In genomic region chr1:32786856-32787255, GRCh38 we compare ENCODE assay signal across 11 cellular contexts. TPM values are rescaled to one million over a fixed set of nuclear protein-coding genes. Genes with fewer than 3 reads are reported as not detected.
DNase-seq lines count a peak whose midpoint lies in the region; ATAC-seq, FAIRE-seq and TF ChIP-seq lines count a peak whose summit lies in the region.
"Had no signal": no experiment of that assay in that cellular context is flagged by ENCODE, and none has a peak within 500 bp of the region (broad histone marks: within the 10 kb centered on the region; RNA-seq: fewer than 3 reads in every experiment).

No MANE protein-coding gene starts in this region.

- no peaks in the 10 kb centered on the region for H4K20me1 ChIP-seq in KMS-11 (ENCODE audit: insufficient read depth)
- H4K20me1 ChIP-seq in neural cell (ENCODE audit: insufficient read depth) = no peaks in the 10 kb centered on the region

- H3K9me3 ChIP-seq in neural cell (ENCODE audit: low read length) (no peaks in the 10 kb centered on the region), aorta (ENCODE audit: control insufficient read depth, low read length) (no peaks in the 10 kb centered on the region)

- DNase-seq in D721Med (ENCODE audit: insufficient read length, low spot score) (no peak), choroid plexus epithelial cell (ENCODE audit: low read depth) (peak; percentile 61), aorta (no peak), NCI-H146 (lab: John Stamatoyannopoulos, UW) (no peak), GM10266 (ENCODE audit: extremely low spot score) (no peak), NCI-H748 treated with DMSO at 0.1 percent for 48 hours (lab: John Stamatoyannopoulos, UW) (no peak)
- DNase-seq: central memory CD4-positive, alpha-beta T cell; NCI-H1105 treated with DMSO at 0.1 percent for 48 hours had no signal

- 0 out of 2 replicates have a peak, but pooled peaks cover 8% of the 10 kb centered on the region for H3K79me2 ChIP-seq in KMS-11 (ENCODE audit: insufficient read depth, low read depth)
- H3K79me2 ChIP-seq in neural cell (replicated peaks; ENCODE audit: insufficient read depth, low read length) = no peaks in the 10 kb centered on the region

- WGBS in aorta, 2 donors = 69 to 70% methylated on average over 4 of the region's 4 CpGs

- H3K27ac ChIP-seq in KMS-11 (no peak overlapping the region), neural cell (ENCODE audit: low read length) (no peak overlapping the region), aorta (ENCODE audit: low read depth in 1 of 2, low read length in 2 of 2) (no peak overlapping the region)

- H3K9me2 ChIP-seq in neural cell (ENCODE audit: insufficient read depth, low read length) = no peaks in the 10 kb centered on the region

- H3K4me3 ChIP-seq in KMS-11 (IDR thresholded peaks at IDR 0.05; ENCODE audit: insufficient read depth, low read depth, low read length) (no peak overlapping the region), choroid plexus epithelial cell (ENCODE audit: low read depth, low read length) (no peak overlapping the region), neural cell (ENCODE audit: low read length) (no peak overlapping the region), aorta (ENCODE audit: low read length in 2 of 2) (no peak overlapping the region)

- H3K4me2 ChIP-seq in KMS-11 (peak overlapping the region; percentile 9; the same call in 1 of the 2 replicates), neural cell (ENCODE audit: low read length) (no peak overlapping the region)

- H3K27me3 ChIP-seq in KMS-11 (ENCODE audit: insufficient read depth, low read depth) = no peaks in the 10 kb centered on the region
- H3K27me3 ChIP-seq in neural cell (ENCODE audit: insufficient read depth, low read depth, low read length) = no peaks in the 10 kb centered on the region
- H3K27me3 ChIP-seq in aorta (ENCODE audit: control insufficient read depth in 1 of 2, insufficient read depth in 2 of 2, low read length in 1 of 2) = no peaks in the 10 kb centered on the region

- ATAC-seq in aorta (ENCODE audit: low FRiP score) = no peak

- no peak for TF ChIP-seq EP300 in neural cell (conservative IDR thresholded peaks at IDR 0.05; ENCODE audit: poor library complexity, severe bottlenecking)

- no peaks in the 10 kb centered on the region for H3F3A ChIP-seq in neural cell (ENCODE audit: insufficient read depth, low read length, poor library complexity, severe bottlenecking)

- peak; percentile 56 for TF ChIP-seq RAD21 in neural cell (conservative IDR thresholded peaks at IDR 0.05)

- peaks cover 3% of the 10 kb centered on the region; the same call in 1 of the 2 replicates for H3K36me3 ChIP-seq in KMS-11 (ENCODE audit: insufficient read depth)
- no peaks in the 10 kb centered on the region for H3K36me3 ChIP-seq in neural cell (ENCODE audit: insufficient read depth, low read length)
- H3K36me3 ChIP-seq in aorta (ENCODE audit: control insufficient read depth in 1 of 2, insufficient read depth in 2 of 2, low read length in 1 of 2) = peaks cover 2 to 8% of the 10 kb centered on the region in 2 donors

- H2AFZ ChIP-seq in KMS-11 (ENCODE audit: low read depth) (no peak overlapping the region), neural cell (ENCODE audit: low read depth, low read length) (no peak overlapping the region)

- H3K9ac ChIP-seq in KMS-11 (no peak overlapping the region), neural cell (ENCODE audit: low read length) (no peak overlapping the region)

- intact Hi-C loops in aorta (cut with DNase I) = no loop called here

- H3K4me1 ChIP-seq in KMS-11 (ENCODE audit: low read depth, poor library complexity, severe bottlenecking) (peaks cover 17% of the 10 kb centered on the region), aorta (ENCODE audit: control insufficient read depth in 1 of 2, insufficient read depth in 2 of 2, low read length in 2 of 2) (no peaks in the 10 kb centered on the region)

- TF ChIP-seq CTCF in D721Med (IDR thresholded peaks at IDR 0.05; ENCODE audit: insufficient read depth, missing control alignments) (peak; percentile 6), KMS-11 (conservative IDR thresholded peaks at IDR 0.05; ENCODE audit: low read depth, low read length) (no peak), choroid plexus epithelial cell (conservative IDR thresholded peaks at IDR 0.05; ENCODE audit: low read depth, low read length) (peak; percentile 50), neural cell (IDR thresholded peaks at IDR 0.05; ENCODE audit: poor library complexity, severe bottlenecking) (peak; percentile 62), GM10266 (IDR thresholded peaks at IDR 0.05; ENCODE audit: control insufficient read depth, insufficient read depth, low read depth, missing control alignments) (no peak)

- FAIRE-seq in D721Med (lab: Jason Lieb, UNC) = no peak
- FAIRE-seq: TTC549 had no signal

TF ChIP-seq in neural cell, 6 proteins besides CTCF, POLR2A, EP300 and RAD21:
- TF ChIP-seq SMC3 (conservative IDR thresholded peaks at IDR 0.05; ENCODE audit: poor library complexity) (peak; percentile 71), MXI1 (conservative IDR thresholded peaks at IDR 0.05; ENCODE audit: poor library complexity, severe bottlenecking) (no peak)
TF ChIP-seq in neural cell: peak in this region for 1.

RNA-seq across cellular contexts. Expression of gene YARS1, which starts 30.3 kb away (rescaled TPM):
- polyA plus RNA-seq in neural cell (40.1 and 49.4 TPM in 2 replicates), aorta (10 to 100 TPM; 20.4 to 38.7 TPM)
- 49.0 and 51.6 TPM in 2 replicates for polyA minus RNA-seq in neural cell
- 10 to 100 TPM; 55.2 to 76.1 TPM for total RNA-seq in aorta

RNA-seq across cellular contexts. Expression of gene S100PBP, which starts 30.6 kb away (rescaled TPM):
- polyA plus RNA-seq in neural cell (63.4 and 77.0 TPM in 2 replicates), aorta (10 to 100 TPM in 1 of 2 donors, 1 to 10 TPM in 1; 2.8 to 12.1 TPM)
- polyA minus RNA-seq in neural cell = 51.4 and 57.8 TPM in 2 replicates
- total RNA-seq in aorta = 10 to 100 TPM; 37.4 to 60.7 TPM

Comparison
In these comparisons a context has a peak if more than half of its experiments do, and no peak if none do; other contexts are left out.
1. CTCF ChIP-seq: peak in D721Med (single experiment), choroid plexus epithelial cell (single experiment) and neural cell (single experiment); none in KMS-11 (single experiment) and GM10266 (single experiment).